ENCODE assay signal across 21 cellular contexts in the genomic region with DNA sequence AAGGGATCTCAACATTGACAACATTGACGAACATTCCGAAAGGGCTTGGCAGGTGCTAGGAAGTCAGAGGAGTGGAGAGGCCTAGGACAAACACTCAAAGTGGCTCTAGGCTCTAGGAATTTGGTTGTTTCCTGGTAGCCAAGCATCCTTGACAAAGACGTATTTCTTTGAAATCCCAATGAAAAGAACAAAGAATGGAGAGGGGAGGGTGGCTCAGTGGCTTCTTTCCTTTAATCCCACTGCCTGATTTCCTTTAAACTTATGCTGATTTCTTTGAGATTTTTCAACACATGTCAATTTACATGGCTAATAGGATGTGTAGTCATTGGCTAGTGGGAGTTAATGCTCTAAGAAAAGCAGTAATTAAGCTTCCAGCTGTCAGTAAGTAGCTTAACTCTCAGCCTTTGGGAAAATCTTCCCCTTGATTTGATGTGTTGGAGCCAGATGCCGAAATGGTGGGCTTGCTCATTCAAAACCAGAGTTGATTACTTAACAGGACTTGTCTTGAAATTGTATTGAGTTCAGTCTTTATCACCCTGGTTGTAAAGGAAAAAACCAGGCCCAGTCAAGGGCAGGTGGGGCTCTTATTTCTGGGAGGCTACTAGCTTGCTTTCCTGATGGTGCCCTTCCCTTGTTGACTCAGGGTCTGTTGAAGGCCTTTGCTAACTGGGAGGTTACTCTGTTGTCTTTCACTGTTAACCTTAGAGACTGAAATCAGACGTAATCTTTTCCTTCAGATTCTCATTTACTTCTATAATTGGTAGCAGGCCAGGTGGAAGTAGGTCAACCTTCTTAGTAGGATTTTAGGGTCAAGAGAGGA. TPM values are rescaled to one million over a fixed set of nuclear protein-coding genes. Genes with fewer than 3 reads are reported as not detected.
A peak's percentile ranks its signal among the peaks of the same experiment; 100 is the strongest.
DNase-seq lines count a peak whose midpoint lies in the region; ATAC-seq and TF ChIP-seq lines count a peak whose summit lies in the region.
"Had no signal": no experiment of that assay in that cellular context is flagged by ENCODE, and none has a peak within 500 bp of the region (broad histone marks: within the 10 kb centered on the region; RNA-seq: fewer than 3 reads in every experiment).

No MANE protein-coding gene starts in this region.

- H2AFZ ChIP-seq in Karpas-422 (ENCODE audit: low read length) = no peak overlapping the region

- H3K4me1 Mint-ChIP-seq in activated T-helper 17 cell treated with anti-CD3 and anti-CD28 coated beads, Interleukin-2, amount 50 U/mL, for 72 hours = peaks cover 50% of the 10 kb centered on the region
- peaks cover 35 to 79% (median 67%) of the 10 kb centered on the region in 4 donors for H3K4me1 Mint-ChIP-seq in naive thymus-derived CD8-positive, alpha-beta T cell

- peak; percentile 66 for DNase-seq in D341Med (ENCODE audit: low spot score)
- DNase-seq in Karpas-422 = no peak
- no peak for DNase-seq in naive thymus-derived CD8-positive, alpha-beta T cell
- no peak for DNase-seq in globus pallidus (ENCODE audit: low spot score)
- DNase-seq in NCI-H2107 treated with DMSO at 0.1 percent for 48 hours (lab: John Stamatoyannopoulos, UW; ENCODE audit: unreplicated experiment) = no peak
- DNase-seq in cerebellum (ENCODE audit: low spot score) = no peak
- DNase-seq: activated CD4-positive, alpha-beta T cell treated with anti-CD3 and anti-CD28 coated beads for 4 hours; aorta; Caco-2; cerebellar nuclear complex; left ventricle myocardium inferior; NK-92 treated with Interleukin-12 subunit alpha and Interleukin-12 subunit beta, amount 100 ng/mL, for 24 hours; ovary; stimulated activated CD4-positive, alpha-beta T cell treated with anti-CD3 and anti-CD28 coated beads, Interleukin-1b, Interleukin-23, amount 100 ng/mL, for 48 hours; stimulated activated naive CD4-positive, alpha-beta T cell treated with Interleukin-2 at 50 U/mL for 16 hours had no signal

- no peak overlapping the region for H3K4me3 ChIP-seq in Karpas-422 (ENCODE audit: low read length)
- H3K4me3 ChIP-seq: left ventricle myocardium inferior, ovary, tibial nerve had no signal

- peak overlapping the region; percentile 91 for H3K27ac ChIP-seq in Karpas-422 (ENCODE audit: low read length)
- H3K27ac ChIP-seq: left ventricle myocardium inferior, ovary, tibial nerve had no signal

- H3K27ac Mint-ChIP-seq in activated T-helper 17 cell treated with anti-CD3 and anti-CD28 coated beads, Interleukin-2, amount 50 U/mL, for 72 hours = peak overlapping the region; percentile 32
- peak overlapping the region; percentile 3 to 88 (median 76) for H3K27ac Mint-ChIP-seq in naive thymus-derived CD8-positive, alpha-beta T cell
- H3K27ac Mint-ChIP-seq: endodermal cell had no signal

- no peaks in the 10 kb centered on the region for H4K20me1 ChIP-seq in Karpas-422 (ENCODE audit: insufficient read depth, low read depth, low read length)

- peaks cover 4% of the 10 kb centered on the region for H3K9me3 Mint-ChIP-seq in activated T-helper 17 cell treated with anti-CD3 and anti-CD28 coated beads, Interleukin-2, amount 50 U/mL, for 72 hours
- peaks cover 0 to 10% (median 2%) of the 10 kb centered on the region in 9 donors for H3K9me3 Mint-ChIP-seq in naive thymus-derived CD8-positive, alpha-beta T cell

- H3K36me3 Mint-ChIP-seq in activated T-helper 17 cell treated with anti-CD3 and anti-CD28 coated beads, Interleukin-2, amount 50 U/mL, for 72 hours (ENCODE audit: low read depth) = peaks cover 73% of the 10 kb centered on the region
- peaks cover 7 to 82% (median 46%) of the 10 kb centered on the region in 3 donors for H3K36me3 Mint-ChIP-seq in naive thymus-derived CD8-positive, alpha-beta T cell

- H3K4me1 ChIP-seq in Karpas-422 (ENCODE audit: low read length) = peaks cover 51% of the 10 kb centered on the region
- H3K4me1 ChIP-seq: Caco-2, left ventricle myocardium inferior had no signal

- no peaks in the 10 kb centered on the region for H3K27me3 ChIP-seq in Karpas-422 (ENCODE audit: low read length)
- H3K27me3 ChIP-seq: ovary, tibial nerve had no signal

- POLR2A ChIA-PET in naive thymus-derived CD8-positive, alpha-beta T cell (lab: Charles Lee) = interaction anchor here (1.7 kb wide), 1 partner anchor 38 kb away, joined by 4 read pairs; no protein-coding TSS in a partner anchor

- no peaks in the 10 kb centered on the region for H3K27me3 Mint-ChIP-seq in activated T-helper 17 cell treated with anti-CD3 and anti-CD28 coated beads, Interleukin-2, amount 50 U/mL, for 72 hours
- H3K27me3 Mint-ChIP-seq in naive thymus-derived CD8-positive, alpha-beta T cell = no peaks in the 10 kb centered on the region

- H3K9ac ChIP-seq in Karpas-422 (ENCODE audit: low read length) = no peak overlapping the region

- peaks cover 62% of the 10 kb centered on the region for H3K36me3 ChIP-seq in Karpas-422 (ENCODE audit: insufficient read depth, low read length)
- H3K36me3 ChIP-seq: left ventricle myocardium inferior, ovary, tibial nerve had no signal

- ATAC-seq in activated T-helper 17 cell treated with anti-CD3 and anti-CD28 coated beads, Interleukin-2, amount 50 U/mL, for 72 hours (replicated peaks) = no peak
- ATAC-seq in naive thymus-derived CD8-positive, alpha-beta T cell = no peak
- ATAC-seq in SK-N-SH treated with all-trans-retinoic acid at 6 μM for 48 hours = no peak
- ATAC-seq: HepG2, sciatic nerve had no signal

- no peaks in the 10 kb centered on the region for H3K9me2 ChIP-seq in Karpas-422 (replicated peaks; ENCODE audit: insufficient read depth, low read length)

- no peaks in the 10 kb centered on the region for H3K9me3 ChIP-seq in Karpas-422 (ENCODE audit: low read length)
- H3K9me3 ChIP-seq: Caco-2, left ventricle myocardium inferior, ovary, tibial nerve had no signal

- no peak overlapping the region for H3K4me2 ChIP-seq in Karpas-422 (ENCODE audit: low read depth, low read length, poor library complexity, severe bottlenecking)

- H3K4me3 Mint-ChIP-seq in activated T-helper 17 cell treated with anti-CD3 and anti-CD28 coated beads, Interleukin-2, amount 50 U/mL, for 72 hours = no peak overlapping the region
- H3K4me3 Mint-ChIP-seq in naive thymus-derived CD8-positive, alpha-beta T cell = no peak overlapping the region
- H3K4me3 Mint-ChIP-seq: endodermal cell had no signal

- peaks cover 73% of the 10 kb centered on the region for H3K79me2 ChIP-seq in Karpas-422 (ENCODE audit: low read length)

TF ChIP-seq in SK-N-SH treated with all-trans-retinoic acid at 6 μM for 48 hours, 23 proteins besides CTCF, POLR2A, EP300 and RAD21:
- TF ChIP-seq, protein P1, sequence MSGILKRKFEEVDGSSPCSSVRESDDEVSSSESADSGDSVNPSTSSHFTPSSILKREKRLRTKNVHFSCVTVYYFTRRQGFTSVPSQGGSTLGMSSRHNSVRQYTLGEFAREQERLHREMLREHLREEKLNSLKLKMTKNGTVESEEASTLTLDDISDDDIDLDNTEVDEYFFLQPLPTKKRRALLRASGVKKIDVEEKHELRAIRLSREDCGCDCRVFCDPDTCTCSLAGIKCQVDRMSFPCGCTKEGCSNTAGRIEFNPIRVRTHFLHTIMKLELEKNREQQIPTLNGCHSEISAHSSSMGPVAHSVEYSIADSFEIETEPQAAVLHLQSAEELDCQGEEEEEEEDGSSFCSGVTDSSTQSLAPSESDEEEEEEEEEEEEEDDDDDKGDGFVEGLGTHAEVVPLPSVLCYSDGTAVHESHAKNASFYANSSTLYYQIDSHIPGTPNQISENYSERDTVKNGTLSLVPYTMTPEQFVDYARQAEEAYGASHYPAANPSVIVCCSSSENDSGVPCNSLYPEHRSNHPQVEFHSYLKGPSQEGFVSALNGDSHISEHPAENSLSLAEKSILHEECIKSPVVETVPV (CRISPR knock-in tag; IDR thresholded peaks at IDR 0.05) = no peak

RNA-seq across cellular contexts. Expression of gene SORL1, which starts 45.3 kb away (rescaled TPM):
- 197 and 232 TPM in 2 replicates for total RNA-seq in Karpas-422 (2014; rRNA removed; shearing (Covaris generic); ENCODE audit: low replicate concordance)
- total RNA-seq in activated T-helper 17 cell treated with anti-CD3 and anti-CD28 coated beads, Interleukin-2, amount 50 U/mL, for 72 hours = 10 to 100 TPM; 47.1 to 98.5 TPM
- 100 to 1,000 TPM; 414 to 419 TPM for total RNA-seq in naive thymus-derived CD8-positive, alpha-beta T cell
- polyA plus RNA-seq in naive thymus-derived CD8-positive, alpha-beta T cell = 100 to 1,000 TPM; 157 to 230 (median 158) TPM
- total RNA-seq in cerebellum = 41.6 TPM
